8 cellular contexts compared by ENCODE assay signal in genomic region chr18:54127759-54128378, GRCh38.
DNase-seq lines count a peak whose midpoint lies in the region; ATAC-seq and TF ChIP-seq lines count a peak whose summit lies in the region.
"Had no signal": no experiment of that assay in that cellular context is flagged by ENCODE, and none has a peak within 500 bp of the region (broad histone marks: within the 10 kb centered on the region; RNA-seq: fewer than 3 reads in every experiment).

No MANE protein-coding gene starts in this region.

- DNase-seq in GDM1 (lab: John Stamatoyannopoulos, UW) = peak; percentile 2
- DNase-seq in NOMO-1 (lab: John Stamatoyannopoulos, UW; ENCODE audit: unreplicated experiment in 2 of 2) = peak; percentile 53 to 69
- DNase-seq in colonic mucosa = peak; percentile 31
- DNase-seq in memory B cell (ENCODE audit: low spot score in 2 of 2) = no peak
- DNase-seq in stimulated activated CD8-positive, alpha-beta memory T cell treated with anti-CD3 and anti-CD28 coated beads, Interleukin-4, amount 100 ng/mL, for 48 hours = no peak
- DNase-seq: activated T-cell treated with anti-CD3 and anti-CD28 coated beads, Interleukin-2, amount 50 U/mL, for 4 hours had no signal

- peaks cover 7% of the 10 kb centered on the region for H3K4me1 Mint-ChIP-seq in memory B cell

- H3K27ac Mint-ChIP-seq in memory B cell = no peak overlapping the region

- H3K9me3 ChIP-seq in colonic mucosa = no peaks in the 10 kb centered on the region

- H3K4me1 ChIP-seq in colonic mucosa = no peaks in the 10 kb centered on the region

- H3K27ac ChIP-seq in colonic mucosa = no peak overlapping the region

- H3K27me3 Mint-ChIP-seq in memory B cell = no peaks in the 10 kb centered on the region

- no peak overlapping the region for H3K4me3 Mint-ChIP-seq in memory B cell
- H3K4me3 Mint-ChIP-seq: activated T-cell treated with anti-CD3 and anti-CD28 coated beads, Interleukin-2, amount 50 U/mL, for 4 hours had no signal

- H3K27me3 ChIP-seq in colonic mucosa = no peaks in the 10 kb centered on the region

- no peaks in the 10 kb centered on the region for H3K36me3 ChIP-seq in colonic mucosa

- intact Hi-C loops in colonic mucosa (cut with DNase I) = loop anchor here (5.0 kb wide), 1 partner anchor 561 kb away; no protein-coding TSS in a partner anchor

- TF ChIP-seq CTCF in colonic mucosa (IDR thresholded peaks at IDR 0.05) = no peak

- ATAC-seq in GM19468 (IDR thresholded peaks at IDR 0.05; ENCODE audit: extremely low read depth, unreplicated experiment) (peak; percentile 61), HG03460 (IDR thresholded peaks at IDR 0.05; ENCODE audit: unreplicated experiment) (peak; percentile 49), memory B cell (ENCODE audit: low read depth) (peak; percentile 32)

- no peaks in the 10 kb centered on the region for H3K9me3 Mint-ChIP-seq in memory B cell
- H3K9me3 Mint-ChIP-seq: activated T-cell treated with anti-CD3 and anti-CD28 coated beads, Interleukin-2, amount 50 U/mL, for 4 hours had no signal

- H3K36me3 Mint-ChIP-seq in memory B cell = no peaks in the 10 kb centered on the region

- H3K4me3 ChIP-seq in colonic mucosa = no peak overlapping the region

- H3K9ac ChIP-seq in colonic mucosa (ENCODE audit: low read depth in 2 of 2, low read length in 2 of 2) = no peak overlapping the region

Comparison
In these comparisons a context has a peak if more than half of its experiments do, and no peak if none do; other contexts are left out.
1. DNase-seq: peak in GDM1 (single experiment), NOMO-1 (2 of 2) and colonic mucosa (single experiment); none in memory B cell (0 of 2) and stimulated activated CD8-positive, alpha-beta memory T cell treated with anti-CD3 and anti-CD28 coated beads, Interleukin-4, amount 100 ng/mL, for 48 hours (single experiment).
2. Peak in every context shown above with its lines, with median percentiles within 50 percentile points of each other: ATAC-seq.